8 cellular contexts compared by ENCODE assay signal in the genomic region with DNA sequence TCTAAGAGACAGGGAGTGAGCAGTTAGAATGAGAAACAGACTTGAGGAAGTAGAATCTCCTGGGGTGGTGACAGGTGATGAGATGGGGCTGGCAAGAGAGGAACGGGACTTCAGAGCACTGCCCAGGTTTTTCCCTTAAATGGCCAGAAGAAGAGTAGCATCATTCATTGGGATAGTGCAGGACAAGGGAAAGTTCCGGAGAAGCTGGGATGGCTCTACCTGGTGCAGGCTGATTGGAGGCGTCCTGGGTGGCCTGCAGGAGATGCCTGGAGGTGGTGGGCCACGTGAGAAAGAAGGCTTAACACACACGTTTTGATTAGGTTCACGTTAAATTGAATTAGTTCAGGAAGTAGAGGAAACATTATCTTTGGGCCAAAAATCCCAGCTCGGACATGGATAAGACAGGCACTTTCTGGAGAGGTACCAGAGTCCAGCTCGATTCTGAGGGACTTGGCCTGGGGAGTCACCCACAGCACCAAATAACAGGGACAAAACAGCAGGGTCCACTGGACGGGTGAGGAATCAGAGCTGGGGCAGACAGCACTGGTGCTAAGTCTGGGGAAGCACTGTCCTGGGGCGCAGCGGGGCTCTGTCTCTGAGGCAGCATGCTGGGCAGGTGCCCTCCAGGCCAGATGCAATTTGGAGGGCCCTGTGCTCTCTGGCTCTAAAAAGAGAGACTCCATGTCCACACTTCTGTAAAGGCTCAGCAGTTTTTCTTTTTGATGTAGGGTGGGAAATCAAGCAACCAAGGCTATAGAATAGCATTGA.
"Had no signal": no experiment of that assay in that cellular context is flagged by ENCODE, and none has a peak within 500 bp of the region (broad histone marks: within the 10 kb centered on the region; RNA-seq: fewer than 3 reads in every experiment).

No MANE protein-coding gene starts in this region.

- H3K4me1 Mint-ChIP-seq: H9 had no signal

- H3K4me3 Mint-ChIP-seq: H9 had no signal

- ATAC-seq: HepG2, K562 had no signal

- H3K27ac Mint-ChIP-seq: H9 had no signal

- H3K4me3 ChIP-seq: GM23248, K562 had no signal

- DNase-seq: GM23248, GOT3, H9, HCEC 1CT, IMR-90 had no signal

- H3K27ac ChIP-seq: GM23248, HL-60 had no signal
